ENCODE assay signal across 32 cellular contexts in genomic region chr14:60125918-60126317, GRCh38.
"Had no signal": no experiment of that assay in that cellular context is flagged by ENCODE, and none has a peak within 500 bp of the region (broad histone marks: within the 10 kb centered on the region; RNA-seq: fewer than 3 reads in every experiment).

No MANE protein-coding gene starts in this region.

- H3K27ac Mint-ChIP-seq: activated CD4-positive, alpha-beta T cell treated with anti-CD3 and anti-CD28 coated beads, Interleukin-2, amount 10 ng/mL, durations not matched to agents 24 days and 14 days; activated CD8-positive, alpha-beta T cell treated with anti-CD3 and anti-CD28 coated beads for 36 hours; activated naive CD4-positive, alpha-beta T cell treated with anti-CD3 and anti-CD28 coated beads, Interleukin-2, amount 50 U/mL, for 24 hours; activated naive CD8-positive, alpha-beta T cell treated with anti-CD3 and anti-CD28 coated beads, Interleukin-2, amount 10 ng/mL, durations not matched to agents 7 days and 5 days; activated T-cell treated with anti-CD3 and anti-CD28 coated beads, Interleukin-2, amount 50 U/mL, for 24 hours; activated T-helper 2 cell treated with anti-CD3 and anti-CD28 coated beads, Interferon-gamma antibody, Interleukin-2, Interleukin-4, amounts not matched to agents 10 μg/mL and 5 μg/mL and 100 μg/mL, durations not matched to agents 14 hours and 24 hours and 36 hours; brain; T-helper 1 cell treated with Interleukin-12 subunit alpha and Interleukin-12 subunit beta and Interleukin-4 antibody, amounts not matched to agents 30 μg/mL and 1 μg/mL, for 36 hours; T-helper 2 cell treated with Interferon-gamma antibody and Interleukin-4, amounts not matched to agents 5 μg/mL and 100 μg/mL, for 36 hours had no signal

- H3K9me3 ChIP-seq: adrenal gland, Peyer's patch, SJSA1, SK-N-SH had no signal

- H3K27ac ChIP-seq: adrenal gland, Peyer's patch, SJSA1 had no signal

- H3K27me3 Mint-ChIP-seq: activated CD4-positive, alpha-beta T cell treated with anti-CD3 and anti-CD28 coated beads, Interleukin-2, amount 10 ng/mL, durations not matched to agents 24 days and 14 days; activated CD8-positive, alpha-beta T cell treated with anti-CD3 and anti-CD28 coated beads for 36 hours; activated naive CD4-positive, alpha-beta T cell treated with anti-CD3 and anti-CD28 coated beads, Interleukin-2, amount 50 U/mL, for 24 hours; activated naive CD8-positive, alpha-beta T cell treated with anti-CD3 and anti-CD28 coated beads, Interleukin-2, amount 10 ng/mL, durations not matched to agents 7 days and 5 days; activated T-cell treated with anti-CD3 and anti-CD28 coated beads, Interleukin-2, amount 50 U/mL, for 24 hours; brain had no signal

- H3K27me3 ChIP-seq: adrenal gland, Peyer's patch, SJSA1 had no signal

- H3K9me3 Mint-ChIP-seq: activated CD8-positive, alpha-beta T cell treated with anti-CD3 and anti-CD28 coated beads for 36 hours; activated naive CD4-positive, alpha-beta T cell treated with anti-CD3 and anti-CD28 coated beads, Interleukin-2, amount 50 U/mL, for 24 hours; activated T-cell treated with anti-CD3 and anti-CD28 coated beads, Interleukin-2, amount 50 U/mL, for 24 hours; T-helper 1 cell treated with Interleukin-12 subunit alpha and Interleukin-12 subunit beta and Interleukin-4 antibody, amounts not matched to agents 30 μg/mL and 1 μg/mL, for 36 hours; T-helper 2 cell treated with Interferon-gamma antibody and Interleukin-4, amounts not matched to agents 5 μg/mL and 100 μg/mL, for 36 hours had no signal

- H3K4me3 Mint-ChIP-seq: activated CD4-positive, alpha-beta T cell treated with anti-CD3 and anti-CD28 coated beads, Interleukin-2, amount 10 ng/mL, durations not matched to agents 24 days and 14 days; activated CD8-positive, alpha-beta T cell treated with anti-CD3 and anti-CD28 coated beads for 36 hours; activated naive CD4-positive, alpha-beta T cell treated with anti-CD3 and anti-CD28 coated beads, Interleukin-2, amount 50 U/mL, for 24 hours; activated naive CD8-positive, alpha-beta T cell treated with anti-CD3 and anti-CD28 coated beads, Interleukin-2, amount 10 ng/mL, durations not matched to agents 7 days and 5 days; activated T-cell treated with anti-CD3 and anti-CD28 coated beads, Interleukin-2, amount 50 U/mL, for 24 hours; brain; T-helper 1 cell treated with Interleukin-12 subunit alpha and Interleukin-12 subunit beta and Interleukin-4 antibody, amounts not matched to agents 30 μg/mL and 1 μg/mL, for 36 hours; T-helper 2 cell treated with Interferon-gamma antibody and Interleukin-4, amounts not matched to agents 5 μg/mL and 100 μg/mL, for 36 hours had no signal

- H3K4me3 ChIP-seq: adrenal gland, Peyer's patch, SJSA1 had no signal

- H3K4me1 Mint-ChIP-seq: activated naive CD4-positive, alpha-beta T cell treated with anti-CD3 and anti-CD28 coated beads, Interleukin-2, amount 50 U/mL, for 24 hours; brain had no signal

- ATAC-seq: activated CD8-positive, alpha-beta T cell treated with anti-CD3 and anti-CD28 coated beads for 36 hours had no signal

- H3K4me2 ChIP-seq: SK-N-SH had no signal

- H3K4me1 ChIP-seq: adrenal gland, Peyer's patch, SJSA1 had no signal

- DNase-seq: activated CD4-positive, alpha-beta T cell treated with anti-CD3 and anti-CD28 coated beads, Interleukin-2, amount 10 ng/mL, durations not matched to agents 24 days and 14 days; activated CD4-positive, alpha-beta T cell treated with anti-CD3 and anti-CD28 coated beads, Interleukin-2, amount 50 U/mL, for 4 hours; activated CD8-positive, alpha-beta T cell treated with anti-CD3 and anti-CD28 coated beads for 36 hours; activated gamma-delta T cell; activated naive CD4-positive, alpha-beta T cell treated with Interleukin-2 at 50 U/mL for 16 hours; activated naive CD8-positive, alpha-beta T cell treated with anti-CD3 and anti-CD28 coated beads, Interleukin-2, amount 10 ng/mL, durations not matched to agents 7 days and 5 days; activated T-cell treated with anti-CD3 and anti-CD28 coated beads, Interleukin-2, amount 50 U/mL, for 24 hours; adrenal gland; caudate nucleus; cerebellar nuclear complex; NCI-H1092 treated with DMSO at 0.1 percent for 48 hours; NCI-H1417; NCI-H146; NCI-H187; NCI-H2029 treated with DMSO at 0.1 percent for 48 hours; NCI-H2107; NCI-H2171 treated with DMSO at 0.1 percent for 48 hours; NCI-H226; NCI-H446 treated with DMSO at 0.1 percent for 48 hours; NCI-H524; Peyer's patch; RPMI8226; SHP77 treated with DMSO at 0.1 percent for 48 hours; SK-N-SH had no signal

- H3K9ac ChIP-seq: SK-N-SH had no signal

- FAIRE-seq: bronchial epithelial cell, TTC549 had no signal
